2 cellular contexts compared by ENCODE assay signal in genomic region chr9:101478444-101478843, GRCh38.
TF ChIP-seq lines count a peak whose summit lies in the region.

No MANE protein-coding gene starts in this region.

TF ChIP-seq in GM23338, 12 proteins besides CTCF, POLR2A, EP300 and RAD21:
- TF ChIP-seq EZH2phosphoT487 (IDR thresholded peaks at IDR 0.05; ENCODE audit: unreplicated experiment): no peak
- no peak for TF ChIP-seq ZNF114 (CRISPR knock-in tag; IDR thresholded peaks at IDR 0.05)
- TF ChIP-seq ZNF462 (CRISPR knock-in tag; IDR thresholded peaks at IDR 0.05): no peak
- no peak for TF ChIP-seq JUNB (IDR thresholded peaks at IDR 0.05; ENCODE audit: unreplicated experiment)

TF ChIP-seq in H1, 55 proteins besides CTCF, POLR2A, EP300 and RAD21:
- TF ChIP-seq KDM4A (IDR thresholded peaks at IDR 0.05; ENCODE audit: low read depth, low read length, severe bottlenecking) (no peak), HDAC6 (IDR thresholded peaks at IDR 0.05; ENCODE audit: low read depth, low read length) (no peak), SIN3A (conservative IDR thresholded peaks at IDR 0.05 in 1 of 2, IDR thresholded peaks at IDR 0.05 in 1 of 2; ENCODE audit: low read depth in 1 of 2, low read length in 2 of 2) (no peak), GABPA (IDR thresholded peaks at IDR 0.05; ENCODE audit: borderline replicate concordance, insufficient read depth, low read length) (no peak), ASH2L (IDR thresholded peaks at IDR 0.05; ENCODE audit: low read length) (no peak), KDM5A (IDR thresholded peaks at IDR 0.05; ENCODE audit: low read length) (no peak), EGR1 (IDR thresholded peaks at IDR 0.05; ENCODE audit: borderline replicate concordance, low read depth, low read length) (no peak), KDM1A (IDR thresholded peaks at IDR 0.05; ENCODE audit: borderline replicate concordance, low read length) (no peak), TAF7 (optimal IDR thresholded peaks at IDR 0.05; ENCODE audit: borderline replicate concordance, low read depth, low read length) (no peak), CHD1 (IDR thresholded peaks at IDR 0.05; ENCODE audit: low read depth, low read length) (no peak), CHD2 (IDR thresholded peaks at IDR 0.05; ENCODE audit: low read length) (no peak), CBX5 (IDR thresholded peaks at IDR 0.05; ENCODE audit: low read depth, low read length) (no peak), RBBP5 (IDR thresholded peaks at IDR 0.05; ENCODE audit: borderline replicate concordance, low read depth, low read length) (no peak), TBP (IDR thresholded peaks at IDR 0.05; ENCODE audit: low read depth, low read length) (no peak), SIX5 (IDR thresholded peaks at IDR 0.05; ENCODE audit: low read depth, low read length) (no peak)
